In the genomic region with DNA sequence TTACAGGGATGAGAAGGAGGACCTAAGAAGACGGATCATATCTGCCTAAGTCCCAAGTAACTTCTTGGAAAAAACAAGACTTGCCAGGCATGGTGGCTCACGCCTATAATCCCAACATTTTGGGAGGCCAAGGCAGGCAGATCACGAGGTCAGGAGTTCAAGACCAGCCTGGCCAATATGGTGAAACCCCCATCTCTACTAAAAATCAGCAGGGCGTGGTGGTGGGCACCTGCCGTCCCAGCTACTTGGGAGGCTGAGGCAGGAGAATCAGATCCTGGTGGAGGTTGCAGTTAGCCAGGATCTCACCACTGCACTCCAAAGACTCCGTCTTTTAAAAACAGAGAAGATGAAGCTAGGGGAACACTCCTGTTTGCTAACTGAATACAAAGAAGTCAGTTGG, we compare ENCODE assay signal across 1 cellular context.
TF ChIP-seq lines count a peak whose summit lies in the region.
"Not testable (repeated sequence)": the region's sequence is repeated elsewhere in the genome, so short reads cannot be mapped to it uniquely, and the experiment has no call there.

No MANE protein-coding gene starts in this region.

TF ChIP-seq in HepG2, 621 proteins besides CTCF, POLR2A, EP300 and RAD21:
- TF ChIP-seq ZC3H13 (CRISPR knock-in tag; IDR thresholded peaks at IDR 0.05) (peak; percentile 77), PAF1 (CRISPR knock-in tag; IDR thresholded peaks at IDR 0.05) (0 out of 2 replicates have a peak, but pooled peaks have one; percentile 4), ATF7 (IDR thresholded peaks at IDR 0.05) (0 out of 2 replicates have a peak, but pooled peaks have one; percentile 24), POLR2AphosphoS5 (IDR thresholded peaks at IDR 0.05; ENCODE audit: low read depth, low read length) (peak; percentile 16; the same call in 1 of the 2 replicates), ZNF724P (CRISPR knock-in tag; IDR thresholded peaks at IDR 0.05; ENCODE audit: borderline replicate concordance) (0 out of 2 replicates have a peak, but pooled peaks have one; percentile 37)
- TF ChIP-seq ATF7 (CRISPR knock-in tag; IDR thresholded peaks at IDR 0.05): not testable (repeated sequence)
